30 cellular contexts compared by ENCODE assay signal in genomic region chr12:117007618-117008017, GRCh38.
"Had no signal": no experiment of that assay in that cellular context is flagged by ENCODE, and none has a peak within 500 bp of the region (broad histone marks: within the 10 kb centered on the region; RNA-seq: fewer than 3 reads in every experiment).

No MANE protein-coding gene starts in this region.

- H3K27me3 ChIP-seq: adrenal gland, body of pancreas, esophagus muscularis mucosa, foreskin keratinocyte, gastrocnemius medialis, heart left ventricle had no signal

- H3K4me1 ChIP-seq: body of pancreas, gastrocnemius medialis had no signal

- H3K27ac Mint-ChIP-seq: activated CD8-positive, alpha-beta memory T cell treated with anti-CD3 and anti-CD28 coated beads, Interleukin-2, amount 10 ng/mL, durations not matched to agents 7 days and 5 days; activated CD8-positive, alpha-beta T cell treated with anti-CD3 and anti-CD28 coated beads for 36 hours; activated naive CD4-positive, alpha-beta T cell treated with anti-CD3 and anti-CD28 coated beads, Interleukin-2, amount 10 ng/mL, durations not matched to agents 7 days and 5 days; activated naive CD4-positive, alpha-beta T cell treated with anti-CD3 and anti-CD28 coated beads, Interleukin-2, amount 50 U/mL, for 72 hours; activated T-cell treated with anti-CD3 and anti-CD28 coated beads, Interleukin-2, amount 50 U/mL, for 72 hours; effector memory CD8-positive, alpha-beta T cell had no signal

- H3K4me3 ChIP-seq: adrenal gland, body of pancreas, esophagus muscularis mucosa, gastrocnemius medialis, heart left ventricle had no signal

- ATAC-seq: activated CD8-positive, alpha-beta memory T cell treated with anti-CD3 and anti-CD28 coated beads, Interleukin-2, amount 10 ng/mL, durations not matched to agents 7 days and 5 days; activated CD8-positive, alpha-beta T cell treated with anti-CD3 and anti-CD28 coated beads for 36 hours; activated naive CD4-positive, alpha-beta T cell treated with anti-CD3 and anti-CD28 coated beads, Interleukin-2, amount 50 U/mL, for 72 hours; activated T-cell treated with anti-CD3 and anti-CD28 coated beads, Interleukin-2, amount 50 U/mL, for 72 hours; body of pancreas; effector memory CD8-positive, alpha-beta T cell; foreskin keratinocyte; gastrocnemius medialis; heart left ventricle had no signal

- H3K27me3 Mint-ChIP-seq: activated CD8-positive, alpha-beta memory T cell treated with anti-CD3 and anti-CD28 coated beads, Interleukin-2, amount 10 ng/mL, durations not matched to agents 7 days and 5 days; activated CD8-positive, alpha-beta T cell treated with anti-CD3 and anti-CD28 coated beads for 36 hours; activated naive CD4-positive, alpha-beta T cell treated with anti-CD3 and anti-CD28 coated beads, Interleukin-2, amount 10 ng/mL, durations not matched to agents 7 days and 5 days; effector memory CD8-positive, alpha-beta T cell had no signal

- H3K9me3 ChIP-seq: adrenal gland, body of pancreas, esophagus muscularis mucosa, gastrocnemius medialis, heart left ventricle had no signal

- FAIRE-seq: colon had no signal

- DNase-seq: activated CD4-positive, alpha-beta T cell treated with anti-CD3 and anti-CD28 coated beads for 1 hour; activated CD4-positive, alpha-beta T cell treated with anti-CD3 and anti-CD28 coated beads for 4 hours; activated CD4-positive, alpha-beta T cell treated with anti-CD3 and anti-CD28 coated beads, Interleukin-2, amount 50 U/mL, for 1 hour; activated CD4-positive, alpha-beta T cell treated with anti-CD3 and anti-CD28 coated beads, Interleukin-2, amount 50 U/mL, for 48 hours; activated CD8-positive, alpha-beta memory T cell treated with anti-CD3 and anti-CD28 coated beads, Interleukin-2, amount 10 ng/mL, durations not matched to agents 7 days and 5 days; activated CD8-positive, alpha-beta memory T cell treated with anti-CD3 and anti-CD28 coated beads, Interleukin-2, amount 50 U/mL, for 4 hours; activated CD8-positive, alpha-beta T cell treated with anti-CD3 and anti-CD28 coated beads for 36 hours; activated gamma-delta T cell; activated naive CD4-positive, alpha-beta T cell; activated naive CD4-positive, alpha-beta T cell treated with anti-CD3 and anti-CD28 coated beads, Interleukin-2, amount 10 ng/mL, durations not matched to agents 7 days and 5 days; activated T-cell treated with anti-CD3 and anti-CD28 coated beads, Interleukin-2, amount 50 U/mL, for 1 hour; activated T-cell treated with anti-CD3 and anti-CD28 coated beads, Interleukin-2, amount 50 U/mL, for 72 hours; adrenal gland; amygdala; aorta; body of pancreas; caudate nucleus; cortex of kidney; dermis blood vessel endothelial cell; effector CD4-positive, alpha-beta T cell; effector memory CD8-positive, alpha-beta T cell; erythroblast; foreskin keratinocyte; gastrocnemius medialis; glutamatergic neuron; heart left ventricle; T-helper 2 cell had no signal

- H3K4me3 Mint-ChIP-seq: activated CD8-positive, alpha-beta memory T cell treated with anti-CD3 and anti-CD28 coated beads, Interleukin-2, amount 10 ng/mL, durations not matched to agents 7 days and 5 days; activated CD8-positive, alpha-beta T cell treated with anti-CD3 and anti-CD28 coated beads for 36 hours; activated naive CD4-positive, alpha-beta T cell treated with anti-CD3 and anti-CD28 coated beads, Interleukin-2, amount 10 ng/mL, durations not matched to agents 7 days and 5 days; activated T-cell treated with anti-CD3 and anti-CD28 coated beads, Interleukin-2, amount 50 U/mL, for 72 hours; effector memory CD8-positive, alpha-beta T cell had no signal

- H3K9me3 Mint-ChIP-seq: activated CD8-positive, alpha-beta T cell treated with anti-CD3 and anti-CD28 coated beads for 36 hours; activated naive CD4-positive, alpha-beta T cell treated with anti-CD3 and anti-CD28 coated beads, Interleukin-2, amount 10 ng/mL, durations not matched to agents 7 days and 5 days; activated T-cell treated with anti-CD3 and anti-CD28 coated beads, Interleukin-2, amount 50 U/mL, for 72 hours; effector memory CD8-positive, alpha-beta T cell had no signal

- H3K27ac ChIP-seq: adrenal gland, body of pancreas, esophagus muscularis mucosa, foreskin keratinocyte, gastrocnemius medialis, heart left ventricle had no signal
